24 cellular contexts compared by ENCODE assay signal in genomic region chr1:64873576-64873975, GRCh38.
DNase-seq lines count a peak whose midpoint lies in the region; ATAC-seq and TF ChIP-seq lines count a peak whose summit lies in the region.
"Had no signal": no experiment of that assay in that cellular context is flagged by ENCODE, and none has a peak within 500 bp of the region (broad histone marks: within the 10 kb centered on the region; RNA-seq: fewer than 3 reads in every experiment).

No MANE protein-coding gene starts in this region.

- H3K4me3 Mint-ChIP-seq in natural killer cell: peak overlapping the region; percentile 5
- no peak overlapping the region for H3K4me3 Mint-ChIP-seq in natural killer cell treated with Interleukin-12 subunit alpha and Interleukin-12 subunit beta and Interleukin-15 and Interleukin-18, amount 100 ng/mL, for 72 hours
- H3K4me3 Mint-ChIP-seq in effector memory CD8-positive, alpha-beta T cell: no peak overlapping the region
- no peak overlapping the region for H3K4me3 Mint-ChIP-seq in naive thymus-derived CD4-positive, alpha-beta T cell
- H3K4me3 Mint-ChIP-seq: B cell, GM23338 had no signal

- peaks cover 4 to 77% (median 33%) of the 10 kb centered on the region in 3 experiments for H3K36me3 ChIP-seq in naive thymus-derived CD4-positive, alpha-beta T cell (ENCODE audit: control insufficient read depth in 2 of 3, insufficient read depth in 3 of 3, low read length in 3 of 3)
- H3K36me3 ChIP-seq: HAP-1 had no signal

- no peaks in the 10 kb centered on the region for H3K27me3 ChIP-seq in naive thymus-derived CD4-positive, alpha-beta T cell (ENCODE audit: control insufficient read depth in 2 of 2, insufficient read depth in 2 of 2, low read length in 2 of 2)

- CTCF ChIA-PET in naive thymus-derived CD4-positive, alpha-beta T cell (lab: Charles Lee): interaction anchor here (0.9 kb wide), 1 partner anchor 202 kb away, joined by 3 read pairs; no protein-coding TSS in a partner anchor

- H3K36me3 Mint-ChIP-seq in natural killer cell: peaks cover 51% of the 10 kb centered on the region
- H3K36me3 Mint-ChIP-seq in natural killer cell treated with Interleukin-12 subunit alpha and Interleukin-12 subunit beta and Interleukin-15 and Interleukin-18, amount 100 ng/mL, for 72 hours: peaks cover 53% of the 10 kb centered on the region
- peaks cover 93% of the 10 kb centered on the region for H3K36me3 Mint-ChIP-seq in effector memory CD8-positive, alpha-beta T cell (ENCODE audit: insufficient read depth)
- peaks cover 36 to 64% (median 44%) of the 10 kb centered on the region in 5 donors for H3K36me3 Mint-ChIP-seq in naive thymus-derived CD4-positive, alpha-beta T cell

- no peak overlapping the region for H3K27ac ChIP-seq in naive thymus-derived CD4-positive, alpha-beta T cell (ENCODE audit: low read depth, low read length)
- H3K27ac ChIP-seq: RWPE1, SK-N-MC had no signal

- no peaks in the 10 kb centered on the region for H3K9me3 ChIP-seq in naive thymus-derived CD4-positive, alpha-beta T cell (ENCODE audit: control insufficient read depth in 2 of 3, low read length in 3 of 3)
- H3K9me3 ChIP-seq: Caco-2, HAP-1 had no signal

- H3K4me1 ChIP-seq in naive thymus-derived CD4-positive, alpha-beta T cell (ENCODE audit: control insufficient read depth in 2 of 2, insufficient read depth in 2 of 2, low read length in 2 of 2): peaks cover 38 to 39% of the 10 kb centered on the region in 2 donors
- H3K4me1 ChIP-seq: Caco-2, HAP-1 had no signal

- POLR2A ChIA-PET in naive thymus-derived CD4-positive, alpha-beta T cell (lab: Charles Lee): interaction anchor here (0.9 kb wide), 1 partner anchor 13 kb away, joined by 3 read pairs; no protein-coding TSS in a partner anchor

- H3K27ac Mint-ChIP-seq in natural killer cell: peak overlapping the region; percentile 70 to 93
- H3K27ac Mint-ChIP-seq in natural killer cell treated with Interleukin-12 subunit alpha and Interleukin-12 subunit beta and Interleukin-15 and Interleukin-18, amount 100 ng/mL, for 72 hours: peak overlapping the region in 1 of 2 donors; percentile 49
- peak overlapping the region; percentile 7 to 44 for H3K27ac Mint-ChIP-seq in effector memory CD8-positive, alpha-beta T cell
- peak overlapping the region in 7 of 9 donors; percentile 20 to 87 (median 66) for H3K27ac Mint-ChIP-seq in naive thymus-derived CD4-positive, alpha-beta T cell
- H3K27ac Mint-ChIP-seq: B cell, GM23338 had no signal

- no peak overlapping the region for H3K4me3 ChIP-seq in naive thymus-derived CD4-positive, alpha-beta T cell (ENCODE audit: low read length)
- H3K4me3 ChIP-seq: GM12878, GM23338, HAP-1, SK-N-MC had no signal

- peaks cover 83 to 93% of the 10 kb centered on the region in 2 donors for H3K4me1 Mint-ChIP-seq in natural killer cell
- peaks cover 66 to 68% of the 10 kb centered on the region in 2 donors for H3K4me1 Mint-ChIP-seq in natural killer cell treated with Interleukin-12 subunit alpha and Interleukin-12 subunit beta and Interleukin-15 and Interleukin-18, amount 100 ng/mL, for 72 hours (ENCODE audit: low read depth in 2 of 2)
- peaks cover 50 to 54% of the 10 kb centered on the region in 2 donors for H3K4me1 Mint-ChIP-seq in effector memory CD8-positive, alpha-beta T cell (ENCODE audit: low read depth in 2 of 2)
- H3K4me1 Mint-ChIP-seq in naive thymus-derived CD4-positive, alpha-beta T cell: peaks cover 30 to 77% (median 61%) of the 10 kb centered on the region in 7 donors

- H3K9me3 Mint-ChIP-seq in natural killer cell: no peaks in the 10 kb centered on the region
- H3K9me3 Mint-ChIP-seq in natural killer cell treated with Interleukin-12 subunit alpha and Interleukin-12 subunit beta and Interleukin-15 and Interleukin-18, amount 100 ng/mL, for 72 hours: no peaks in the 10 kb centered on the region
- H3K9me3 Mint-ChIP-seq in effector memory CD8-positive, alpha-beta T cell: no peaks in the 10 kb centered on the region
- H3K9me3 Mint-ChIP-seq in naive thymus-derived CD4-positive, alpha-beta T cell: peaks cover 0 to 2% (median 0%) of the 10 kb centered on the region in 11 donors
- H3K9me3 Mint-ChIP-seq: GM23338 had no signal

- ATAC-seq in natural killer cell (no peak), HG03442 (IDR thresholded peaks at IDR 0.05; ENCODE audit: unreplicated experiment) (no peak), GM21390 (IDR thresholded peaks at IDR 0.05; ENCODE audit: unreplicated experiment) (no peak)
- no peak for ATAC-seq in natural killer cell treated with Interleukin-12 subunit alpha and Interleukin-12 subunit beta and Interleukin-15 and Interleukin-18, amount 100 ng/mL, for 72 hours
- ATAC-seq in effector memory CD8-positive, alpha-beta T cell (replicated peaks): no peak
- no peak for ATAC-seq in naive thymus-derived CD4-positive, alpha-beta T cell
- ATAC-seq: GM12878, GM23338 had no signal

- no peak for TF ChIP-seq CTCF in natural killer cell (IDR thresholded peaks at IDR 0.05)

- DNase-seq in natural killer cell: no peak
- no peak for DNase-seq in natural killer cell treated with Interleukin-12 subunit alpha and Interleukin-12 subunit beta and Interleukin-15 and Interleukin-18, amount 100 ng/mL, for 72 hours (ENCODE audit: low spot score)
- no peak for DNase-seq in effector memory CD8-positive, alpha-beta T cell
- no peak for DNase-seq in naive thymus-derived CD4-positive, alpha-beta T cell
- no peak for DNase-seq in NCI-H2171 treated with DMSO at 0.1 percent for 48 hours (lab: John Stamatoyannopoulos, UW)
- DNase-seq: Caco-2, DND-41, KBM-7, MM.1S, NCI-H1048, NCI-H1436 treated with DMSO at 0.1 percent for 48 hours, NCI-H1930, NCI-H226, NCI-H510A treated with DMSO at 0.1 percent for 48 hours, NCI-H748 treated with DMSO at 0.1 percent for 48 hours, SHP77 treated with DMSO at 0.1 percent for 48 hours had no signal

- no peaks in the 10 kb centered on the region for H3K27me3 Mint-ChIP-seq in natural killer cell (ENCODE audit: low read depth in 2 of 2)
- no peaks in the 10 kb centered on the region for H3K27me3 Mint-ChIP-seq in natural killer cell treated with Interleukin-12 subunit alpha and Interleukin-12 subunit beta and Interleukin-15 and Interleukin-18, amount 100 ng/mL, for 72 hours
- no peaks in the 10 kb centered on the region for H3K27me3 Mint-ChIP-seq in effector memory CD8-positive, alpha-beta T cell
- H3K27me3 Mint-ChIP-seq in naive thymus-derived CD4-positive, alpha-beta T cell: no peaks in the 10 kb centered on the region
- H3K27me3 Mint-ChIP-seq: B cell had no signal

- intact Hi-C loops in natural killer cell (cut with micrococcal nuclease): no loop called here
- intact Hi-C loops in naive thymus-derived CD4-positive, alpha-beta T cell (cut with micrococcal nuclease): no loop called here
